1 cellular context compared by ENCODE assay signal in genomic region chr10:14698487-14699170, GRCh38.
TF ChIP-seq lines count a peak whose summit lies in the region.

No MANE protein-coding gene starts in this region.

TF ChIP-seq in K562, 482 proteins besides CTCF, POLR2A, EP300 and RAD21 (continued from another document):
- no peak for TF ChIP-seq NKRF (IDR thresholded peaks at IDR 0.05; ENCODE audit: borderline replicate concordance)
- no peak for TF ChIP-seq CREB3 (tag; conservative IDR thresholded peaks at IDR 0.05; ENCODE audit: low read depth)
- TF ChIP-seq ZC3H4 (CRISPR knock-in tag; IDR thresholded peaks at IDR 0.05; ENCODE audit: borderline replicate concordance), result no peak
- no peak for TF ChIP-seq YBX1 (IDR thresholded peaks at IDR 0.05)
- no peak for TF ChIP-seq RFX7 (CRISPR knock-in tag; IDR thresholded peaks at IDR 0.05)
- TF ChIP-seq MAFF (IDR thresholded peaks at IDR 0.05; ENCODE audit: low read length), result peak; percentile 40
- TF ChIP-seq ERF (CRISPR knock-in tag; IDR thresholded peaks at IDR 0.05), result no peak
- no peak for TF ChIP-seq HOXB6 (CRISPR knock-in tag; IDR thresholded peaks at IDR 0.05; ENCODE audit: borderline replicate concordance)
- TF ChIP-seq ZBTB12 (CRISPR knock-in tag; IDR thresholded peaks at IDR 0.05), result no peak
- TF ChIP-seq C11orf30 (IDR thresholded peaks at IDR 0.05; ENCODE audit: low read depth), result peak; percentile 64; the same call in 1 of the 2 replicates
- peak; percentile 43; the same call in 1 of the 2 replicates for TF ChIP-seq MAFK (IDR thresholded peaks at IDR 0.05; ENCODE audit: low read length)
- TF ChIP-seq MEIS2 (IDR thresholded peaks at IDR 0.05; ENCODE audit: partially characterized antibody), result peak; percentile 35
- TF ChIP-seq MAFG (tag; conservative IDR thresholded peaks at IDR 0.05), result peak; percentile 78
TF ChIP-seq in K562: peak in this region for 9.
